ENCODE assay signal across 18 cellular contexts in genomic region chr10:78367751-78368150, GRCh38.
"Had no signal": no experiment of that assay in that cellular context is flagged by ENCODE, and none has a peak within 500 bp of the region (broad histone marks: within the 10 kb centered on the region; RNA-seq: fewer than 3 reads in every experiment).

No MANE protein-coding gene starts in this region.

- FAIRE-seq: endometrium, frontal cortex had no signal

- H3K4me3 Mint-ChIP-seq: naive B cell; nephron progenitor cell; stimulated activated effector memory CD8-positive, alpha-beta T cell treated with anti-CD3 and anti-CD28 coated beads, Interleukin-12 subunit alpha, Interleukin-12 subunit beta, amount 100 ng/mL, for 72 hours had no signal

- H3K27me3 ChIP-seq: heart left ventricle, right lobe of liver, tibial artery had no signal

- H3K36me3 ChIP-seq: heart left ventricle, right lobe of liver, tibial artery had no signal

- H3K9me3 Mint-ChIP-seq: naive B cell; nephron progenitor cell; stimulated activated effector memory CD8-positive, alpha-beta T cell treated with anti-CD3 and anti-CD28 coated beads, Interleukin-12 subunit alpha, Interleukin-12 subunit beta, amount 100 ng/mL, for 72 hours had no signal

- DNase-seq: effector memory CD4-positive, alpha-beta T cell; hippocampal formation; mammary epithelial cell; midbrain; naive B cell; nephron progenitor cell; right lobe of liver; stimulated activated CD4-positive, alpha-beta T cell treated with anti-CD3 and anti-CD28 coated beads, Interleukin-12 subunit alpha, Interleukin-12 subunit beta, amount 100 ng/mL, for 4 hours; stimulated activated CD4-positive, alpha-beta T cell treated with anti-CD3 and anti-CD28 coated beads, Interleukin-4, amount 100 ng/mL, for 1 hour; stimulated activated CD8-positive, alpha-beta memory T cell treated with anti-CD3 and anti-CD28 coated beads, Interleukin-4, amount 100 ng/mL, for 48 hours; stimulated activated naive CD8-positive, alpha-beta T cell treated with anti-CD3 and anti-CD28 coated beads, Interleukin-15, Interleukin-2, amounts not matched to agents 100 U/mL and 50 U/mL, for 24 hours; tibial artery had no signal

- H3K27ac Mint-ChIP-seq: naive B cell; nephron progenitor cell; stimulated activated effector memory CD8-positive, alpha-beta T cell treated with anti-CD3 and anti-CD28 coated beads, Interleukin-12 subunit alpha, Interleukin-12 subunit beta, amount 100 ng/mL, for 72 hours had no signal

- ATAC-seq: esophagus mucosa; left colon; stimulated activated effector memory CD8-positive, alpha-beta T cell treated with anti-CD3 and anti-CD28 coated beads, Interleukin-12 subunit alpha, Interleukin-12 subunit beta, amount 100 ng/mL, for 72 hours; stimulated activated naive CD8-positive, alpha-beta T cell treated with anti-CD3 and anti-CD28 coated beads, Interleukin-15, Interleukin-2, amounts not matched to agents 100 U/mL and 50 U/mL, for 24 hours had no signal

- H3K4me3 ChIP-seq: heart left ventricle, right lobe of liver, tibial artery had no signal

- H3K4me1 ChIP-seq: right lobe of liver had no signal

- H3K27ac ChIP-seq: heart left ventricle, right lobe of liver, tibial artery had no signal

- H3K36me3 Mint-ChIP-seq: naive B cell; stimulated activated effector memory CD8-positive, alpha-beta T cell treated with anti-CD3 and anti-CD28 coated beads, Interleukin-12 subunit alpha, Interleukin-12 subunit beta, amount 100 ng/mL, for 72 hours had no signal

- H3K9me3 ChIP-seq: heart left ventricle, right lobe of liver, tibial artery had no signal

- H3K4me1 Mint-ChIP-seq: naive B cell; stimulated activated effector memory CD8-positive, alpha-beta T cell treated with anti-CD3 and anti-CD28 coated beads, Interleukin-12 subunit alpha, Interleukin-12 subunit beta, amount 100 ng/mL, for 72 hours had no signal
